1 cellular context compared by ENCODE assay signal in the genomic region with DNA sequence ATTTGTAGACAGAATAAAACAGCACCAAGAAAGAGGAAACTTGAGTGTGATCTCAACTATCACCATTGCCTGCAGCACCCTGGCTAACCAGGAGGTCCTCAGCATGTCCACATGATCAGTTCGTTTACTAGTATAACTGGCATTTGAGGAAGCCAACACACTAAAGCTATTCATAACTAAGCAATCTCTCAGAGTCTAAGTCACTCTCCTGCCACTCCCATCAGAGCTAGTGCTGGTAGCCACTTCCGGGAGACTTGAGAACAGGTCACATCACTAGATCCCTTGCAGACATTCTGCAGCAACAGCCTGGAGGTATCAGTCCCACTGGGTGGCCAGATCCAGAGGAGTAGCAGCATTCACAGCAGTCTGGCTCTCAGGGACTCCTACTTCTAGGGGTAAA.
TF ChIP-seq lines count a peak whose summit lies in the region.

No MANE protein-coding gene starts in this region.

TF ChIP-seq in SK-N-SH, 30 proteins besides CTCF, POLR2A, EP300 and RAD21 (continued from another document):
- TF ChIP-seq, protein P1, sequence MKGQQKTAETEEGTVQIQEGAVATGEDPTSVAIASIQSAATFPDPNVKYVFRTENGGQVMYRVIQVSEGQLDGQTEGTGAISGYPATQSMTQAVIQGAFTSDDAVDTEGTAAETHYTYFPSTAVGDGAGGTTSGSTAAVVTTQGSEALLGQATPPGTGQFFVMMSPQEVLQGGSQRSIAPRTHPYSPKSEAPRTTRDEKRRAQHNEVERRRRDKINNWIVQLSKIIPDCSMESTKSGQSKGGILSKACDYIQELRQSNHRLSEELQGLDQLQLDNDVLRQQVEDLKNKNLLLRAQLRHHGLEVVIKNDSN (IDR thresholded peaks at IDR 0.05; ENCODE audit: borderline replicate concordance, low read depth) = no peak
- TF ChIP-seq, protein P2, sequence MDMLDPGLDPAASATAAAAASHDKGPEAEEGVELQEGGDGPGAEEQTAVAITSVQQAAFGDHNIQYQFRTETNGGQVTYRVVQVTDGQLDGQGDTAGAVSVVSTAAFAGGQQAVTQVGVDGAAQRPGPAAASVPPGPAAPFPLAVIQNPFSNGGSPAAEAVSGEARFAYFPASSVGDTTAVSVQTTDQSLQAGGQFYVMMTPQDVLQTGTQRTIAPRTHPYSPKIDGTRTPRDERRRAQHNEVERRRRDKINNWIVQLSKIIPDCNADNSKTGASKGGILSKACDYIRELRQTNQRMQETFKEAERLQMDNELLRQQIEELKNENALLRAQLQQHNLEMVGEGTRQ (IDR thresholded peaks at IDR 0.05; ENCODE audit: borderline replicate concordance, low read depth, low read length) = no peak
- TF ChIP-seq MEF2A (IDR thresholded peaks at IDR 0.05; ENCODE audit: borderline replicate concordance, low read depth) (no peak), RCOR1 (IDR thresholded peaks at IDR 0.05; ENCODE audit: low read length) (no peak)
TF ChIP-seq in SK-N-SH: peak in this region for 0.
